Comparison of ENCODE assay signal across 19 cellular contexts in the genomic region with DNA sequence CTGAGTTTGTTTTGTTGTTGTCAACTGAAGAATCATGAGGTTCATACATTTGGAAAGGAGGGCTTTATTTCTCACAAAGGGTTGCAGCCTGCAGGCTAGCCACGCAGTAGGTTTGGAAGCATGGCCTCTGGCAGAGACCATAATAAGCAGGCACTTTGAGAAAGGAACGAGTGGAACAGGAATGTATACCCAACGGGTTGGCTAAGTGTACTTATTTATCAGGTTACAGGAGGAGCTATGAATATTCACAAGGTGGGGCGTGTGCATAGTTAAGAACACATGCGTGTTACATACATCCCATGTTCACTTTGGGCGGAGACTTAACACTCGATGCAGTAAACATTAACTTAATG. TPM values are rescaled to one million over a fixed set of nuclear protein-coding genes. Genes with fewer than 3 reads are reported as not detected.
A peak's percentile ranks its signal among the peaks of the same experiment; 100 is the strongest.
DNase-seq lines count a peak whose midpoint lies in the region; FAIRE-seq and TF ChIP-seq lines count a peak whose summit lies in the region.
"Had no signal": no experiment of that assay in that cellular context is flagged by ENCODE, and none has a peak within 500 bp of the region (broad histone marks: within the 10 kb centered on the region; RNA-seq: fewer than 3 reads in every experiment).

No MANE protein-coding gene starts in this region.

- no peak overlapping the region for H4K8ac ChIP-seq in mesendoderm (ENCODE audit: low read depth, low read length)

- no peak overlapping the region for H3K18ac ChIP-seq in mesendoderm (ENCODE audit: low read length)

- no peaks in the 10 kb centered on the region for H3K79me1 ChIP-seq in mesendoderm (ENCODE audit: low read length)

- DNase-seq in epithelial cell of prostate (ENCODE audit: low read depth, low spot score) = no peak
- DNase-seq in mesendoderm = no peak
- no peak for DNase-seq in urothelium cell line (ENCODE audit: low spot score)
- DNase-seq in type B pancreatic cell (ENCODE audit: extremely low spot score, unreplicated experiment) = no peak
- no peak for DNase-seq in nucleus accumbens (lab: John Stamatoyannopoulos, UW)
- DNase-seq in T1000 (lab: John Stamatoyannopoulos, UW) = no peak
- DNase-seq: BE2C; CD4-positive, alpha-beta memory T cell; DMS153; DMS79 treated with DMSO at 0.1 percent for 48 hours; EL; GOT3 had no signal

- peak; percentile 66 for FAIRE-seq in urothelium cell line (lab: Jason Lieb, UNC)
- FAIRE-seq: A549, D721Med, G401.6, GM12891 had no signal

- H3K4ac ChIP-seq in mesendoderm (ENCODE audit: low read depth, low read length) = no peak overlapping the region

- H2BK120ac ChIP-seq in mesendoderm (ENCODE audit: low read depth, low read length) = no peak overlapping the region

- no peak overlapping the region for H2BK5ac ChIP-seq in mesendoderm (ENCODE audit: low read length)

- peaks cover 5% of the 10 kb centered on the region for H3K9me3 Mint-ChIP-seq in type B pancreatic cell

- no peak overlapping the region for H3K4me3 Mint-ChIP-seq in type B pancreatic cell
- H3K4me3 Mint-ChIP-seq: CD4-positive, alpha-beta memory T cell had no signal

- no peak overlapping the region for H3K4me3 ChIP-seq in mesendoderm (ENCODE audit: low read length)
- H3K4me3 ChIP-seq: A549, HAP-1 had no signal

- no peak overlapping the region for H3K27ac Mint-ChIP-seq in type B pancreatic cell
- H3K27ac Mint-ChIP-seq: CD4-positive, alpha-beta memory T cell had no signal

- TF ChIP-seq CTCF in VCaP (conservative IDR thresholded peaks at IDR 0.05) (no peak), type B pancreatic cell (conservative IDR thresholded peaks at IDR 0.05) (no peak)

- no peak overlapping the region for H2BK15ac ChIP-seq in mesendoderm (replicated peaks; ENCODE audit: low read depth)

- H3K27ac ChIP-seq in VCaP (peak overlapping the region; percentile 22), epithelial cell of prostate (peak overlapping the region; percentile 19), mesendoderm (ENCODE audit: low read depth, low read length) (peak overlapping the region; percentile 45)
- H3K27ac ChIP-seq: A549, C4-2B had no signal

- H3K36me3 ChIP-seq in mesendoderm (ENCODE audit: control insufficient read depth, insufficient read depth, low read length) = no peaks in the 10 kb centered on the region
- H3K36me3 ChIP-seq: BE2C, HAP-1 had no signal

- H3K4me2 ChIP-seq in mesendoderm (ENCODE audit: low read length) = no peak overlapping the region
- H3K4me2 ChIP-seq: A549 had no signal

- no peak overlapping the region for H3K23ac ChIP-seq in mesendoderm (ENCODE audit: low read length)

- H4K5ac ChIP-seq in mesendoderm (ENCODE audit: low read length) = no peak overlapping the region

- WGBS in mesendoderm (ENCODE audit: extremely low coverage, insufficient coverage, low lambda C conversion rate) = no CpG with 5 or more reads among the region's 7 CpGs

- H3K4me1 ChIP-seq in mesendoderm (ENCODE audit: control insufficient read depth, low read depth, low read length) = peaks cover 6% of the 10 kb centered on the region
- H3K4me1 ChIP-seq: A549, BE2C, HAP-1 had no signal

- no peaks in the 10 kb centered on the region for H3K27me3 ChIP-seq in mesendoderm (ENCODE audit: insufficient read depth, low read length, poor library complexity)
- H3K27me3 ChIP-seq: BE2C had no signal

- H3K9ac ChIP-seq in mesendoderm (ENCODE audit: low read length) = no peak overlapping the region

- H3K4me1 Mint-ChIP-seq in type B pancreatic cell (ENCODE audit: unreplicated experiment) = peaks cover 19% of the 10 kb centered on the region

- H3K79me2 ChIP-seq in mesendoderm (ENCODE audit: control insufficient read depth, insufficient read depth, low read length) = no peaks in the 10 kb centered on the region

- H3K36me3 Mint-ChIP-seq in type B pancreatic cell = no peaks in the 10 kb centered on the region

- no peak overlapping the region for H3K56ac ChIP-seq in mesendoderm (ENCODE audit: low read length)

- H3K27me3 Mint-ChIP-seq in type B pancreatic cell = peaks cover 4% of the 10 kb centered on the region

- peak overlapping the region; percentile 54 for H2AK5ac ChIP-seq in mesendoderm (ENCODE audit: low read length)

RNA-seq across cellular contexts. Expression of a gene that starts 30.1 kb away (rescaled TPM):
- polyA plus RNA-seq in mesendoderm (2013, experiment 1 of 2) = 1.1 TPM
- polyA plus RNA-seq in mesendoderm (2013, experiment 2 of 2) = 1.1 TPM
- total RNA-seq in type B pancreatic cell (ENCODE audit: low replicate concordance) = 2.5 and 13.9 TPM in 2 replicates
